ENCODE assay signal across 10 cellular contexts in the genomic region with DNA sequence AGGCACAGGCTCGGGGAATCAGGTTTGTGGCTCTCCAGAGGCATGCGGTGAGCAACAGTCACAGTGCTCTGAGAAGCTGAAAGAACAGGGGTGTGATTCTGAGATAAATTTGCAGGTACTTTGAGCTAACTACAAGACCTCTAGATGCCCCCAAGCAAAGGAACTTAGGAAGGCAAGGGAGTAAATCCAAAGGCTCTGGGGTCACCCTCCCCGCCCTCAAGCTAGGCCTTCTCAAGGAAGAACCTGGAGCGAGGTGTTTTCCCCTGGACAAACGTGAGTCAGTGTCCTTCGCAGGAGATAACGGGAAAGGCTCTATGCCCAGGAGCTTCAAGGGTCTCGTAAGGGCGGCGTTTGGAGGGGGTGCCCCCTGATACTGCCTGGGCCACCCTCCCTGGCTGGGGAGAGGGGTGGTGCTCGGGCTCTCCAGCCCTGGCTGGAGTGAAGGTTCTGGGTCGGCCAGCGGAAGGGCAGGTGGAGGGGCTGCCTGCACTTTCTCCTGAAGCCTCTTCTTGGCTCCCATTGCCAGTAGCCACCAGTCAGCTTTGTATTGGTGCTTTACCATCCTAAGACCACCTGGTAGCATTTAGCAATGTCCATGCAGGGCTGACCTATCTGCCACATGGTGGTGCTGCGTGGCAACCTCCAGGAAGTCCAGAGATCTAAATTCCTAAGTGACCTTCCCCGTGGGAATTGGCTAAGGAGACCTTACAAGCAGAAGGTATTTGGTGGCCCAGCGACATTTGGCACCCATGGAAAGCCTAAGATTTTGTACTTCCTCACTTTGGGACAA. TPM values are rescaled to one million over a fixed set of nuclear protein-coding genes. Genes with fewer than 3 reads are reported as not detected.
DNase-seq lines count a peak whose midpoint lies in the region; ATAC-seq and TF ChIP-seq lines count a peak whose summit lies in the region.
"Had no signal": no experiment of that assay in that cellular context is flagged by ENCODE, and none has a peak within 500 bp of the region (broad histone marks: within the 10 kb centered on the region; RNA-seq: fewer than 3 reads in every experiment).

No MANE protein-coding gene starts in this region.

- BruUV-seq in OCI-LY7 (replicated peaks; lab: Mats Ljungman, UMichigan), result no TSS peak

- H3K27me3 ChIP-seq in fibroblast of lung (ENCODE audit: control insufficient read depth, insufficient read depth, low read length) (no peaks in the 10 kb centered on the region), psoas muscle (ENCODE audit: insufficient read depth in 3 of 3, low read length in 2 of 3) (no peaks in the 10 kb centered on the region)
- H3K27me3 ChIP-seq: BLaER1 had no signal

- WGBS in psoas muscle, 3 donors, result 83 to 90% (median 84%) methylated on average over 16 of the region's 16 CpGs

- H3K36me3 ChIP-seq in OCI-LY7 (ENCODE audit: insufficient read depth, low read length) (no peaks in the 10 kb centered on the region), fibroblast of lung (ENCODE audit: control insufficient read depth, insufficient read depth, low read length) (peaks cover 7% of the 10 kb centered on the region), psoas muscle (ENCODE audit: insufficient read depth in 1 of 2, low read depth in 1 of 2) (no peaks in the 10 kb centered on the region)
- H3K36me3 ChIP-seq: BLaER1 had no signal

- H3K79me2 ChIP-seq in OCI-LY7 (ENCODE audit: insufficient read depth, low read depth, low read length), result no peaks in the 10 kb centered on the region
- H3K79me2 ChIP-seq in fibroblast of lung (ENCODE audit: control insufficient read depth, insufficient read depth, low read length), result no peaks in the 10 kb centered on the region

- H3K9ac ChIP-seq in fibroblast of lung (ENCODE audit: insufficient read depth, low read length), result no peak overlapping the region
- H3K9ac ChIP-seq: BLaER1 had no signal

- H3K4me3 Mint-ChIP-seq in endothelial cell (ENCODE audit: unreplicated experiment), result no peak overlapping the region

- H3K4me1 ChIP-seq in OCI-LY7 (ENCODE audit: insufficient read depth, low read length, poor library complexity, severe bottlenecking) (no peaks in the 10 kb centered on the region), fibroblast of lung (ENCODE audit: control insufficient read depth, extremely low read depth, insufficient read depth, low read length) (peaks cover 2% of the 10 kb centered on the region), psoas muscle (no peaks in the 10 kb centered on the region)

- H3K4me3 ChIP-seq in OCI-LY7 (ENCODE audit: low read depth, low read length, poor library complexity, severe bottlenecking), result no peak overlapping the region
- no peak overlapping the region for H3K4me3 ChIP-seq in fibroblast of lung (replicated peaks in 1 of 4; ENCODE audit: control extremely low read depth in 1 of 4, insufficient read depth in 1 of 4, low read depth in 3 of 4, low read length in 4 of 4)
- no peak overlapping the region for H3K4me3 ChIP-seq in psoas muscle
- H3K4me3 ChIP-seq: BLaER1 had no signal

- H3K4me1 Mint-ChIP-seq in endothelial cell (ENCODE audit: unreplicated experiment), result peaks cover 4% of the 10 kb centered on the region

- TF ChIP-seq CTCF in OCI-LY7 (conservative IDR thresholded peaks at IDR 0.05; ENCODE audit: low read length) (0 out of 2 replicates have a peak, but pooled peaks have one; percentile 22), fibroblast of lung (conservative IDR thresholded peaks at IDR 0.05 in 1 of 2, IDR thresholded peaks at IDR 0.05 in 1 of 2; ENCODE audit: low read depth in 1 of 2, low read length in 2 of 2) (peak; percentile 21 to 33), psoas muscle (IDR thresholded peaks at IDR 0.05) (peak; percentile 17), endothelial cell (IDR thresholded peaks at IDR 0.05; ENCODE audit: unreplicated experiment) (no peak)

- no peak overlapping the region for H2AFZ ChIP-seq in OCI-LY7 (ENCODE audit: low read length)
- no peak overlapping the region for H2AFZ ChIP-seq in fibroblast of lung (ENCODE audit: low read length)

- H3K36me3 Mint-ChIP-seq in endothelial cell (ENCODE audit: low read depth, unreplicated experiment), result peaks cover 47% of the 10 kb centered on the region

- H3K27ac Mint-ChIP-seq in endothelial cell (ENCODE audit: unreplicated experiment), result no peak overlapping the region

- peak; percentile 7 for DNase-seq in NCI-H1092 treated with DMSO at 0.1 percent for 48 hours (lab: John Stamatoyannopoulos, UW)
- no peak for DNase-seq in NCI-H1092 (lab: John Stamatoyannopoulos, UW)
- no peak for DNase-seq in OCI-LY7 (ENCODE audit: low spot score)
- peak; percentile 33 to 34 for DNase-seq in fibroblast of lung (ENCODE audit: low read depth in 2 of 2)
- DNase-seq in psoas muscle, result no peak
- no peak for DNase-seq in stimulated activated naive CD8-positive, alpha-beta T cell treated with anti-CD3 and anti-CD28 coated beads, Interleukin-15, Interleukin-2, amounts not matched to agents 100 U/mL and 50 U/mL, for 24 hours
- DNase-seq in endothelial cell (ENCODE audit: low spot score), result no peak
- DNase-seq: SW 1271 had no signal

- H3K4me2 ChIP-seq in OCI-LY7 (ENCODE audit: low read length), result no peak overlapping the region
- no peak overlapping the region for H3K4me2 ChIP-seq in fibroblast of lung (ENCODE audit: extremely low read depth, insufficient read depth, low read length)

- H3K9me2 ChIP-seq in OCI-LY7 (ENCODE audit: insufficient read depth, low read length), result no peaks in the 10 kb centered on the region

- CTCF ChIA-PET in OCI-LY7 (lab: Charles Lee; ENCODE audit: unreplicated experiment), result no interaction called here

- ATAC-seq in psoas muscle, result no peak
- no peak for ATAC-seq in stimulated activated naive CD8-positive, alpha-beta T cell treated with anti-CD3 and anti-CD28 coated beads, Interleukin-15, Interleukin-2, amounts not matched to agents 100 U/mL and 50 U/mL, for 24 hours
- ATAC-seq in GM18520 (IDR thresholded peaks at IDR 0.05; ENCODE audit: unreplicated experiment), result no peak

- no peaks in the 10 kb centered on the region; the same call in 1 of the 2 replicates for H4K20me1 ChIP-seq in OCI-LY7 (ENCODE audit: insufficient read depth, low read length)
- no peaks in the 10 kb centered on the region for H4K20me1 ChIP-seq in fibroblast of lung (ENCODE audit: control insufficient read depth, extremely low read depth, insufficient read depth, low read length)
- H4K20me1 ChIP-seq: BLaER1 had no signal

- POLR2A ChIA-PET in OCI-LY7 (lab: Charles Lee), result no interaction called here

- no peak overlapping the region for H3K27ac ChIP-seq in OCI-LY7 (ENCODE audit: low read depth, low read length, poor library complexity, severe bottlenecking)
- H3K27ac ChIP-seq in fibroblast of lung (ENCODE audit: insufficient read depth, low read length), result no peak overlapping the region
- no peak overlapping the region for H3K27ac ChIP-seq in psoas muscle
- H3K27ac ChIP-seq: BLaER1 had no signal

- H3K9me3 ChIP-seq in OCI-LY7 (ENCODE audit: low read length) (no peaks in the 10 kb centered on the region), fibroblast of lung (ENCODE audit: control insufficient read depth, insufficient read depth, low read depth, low read length) (no peaks in the 10 kb centered on the region), psoas muscle (no peaks in the 10 kb centered on the region)
- H3K9me3 ChIP-seq: BLaER1 had no signal

- no peaks in the 10 kb centered on the region for H3K9me3 Mint-ChIP-seq in endothelial cell (ENCODE audit: unreplicated experiment)

- intact Hi-C loops in OCI-LY7 (cut with micrococcal nuclease; ENCODE audit: unreplicated experiment), result no loop called here
- intact Hi-C loops in psoas muscle (cut with DNase I), result no loop called here

- H3K27me3 Mint-ChIP-seq in endothelial cell (ENCODE audit: unreplicated experiment), result peaks cover 6% of the 10 kb centered on the region

RNA-seq across cellular contexts. Expression of gene GPR161, which starts 44.0 kb away (rescaled TPM):
- not detected in 2 replicates for total RNA-seq in OCI-LY7 (2014; rRNA removed; shearing (Covaris generic))
- 0.15 TPM in 1 of 2 replicates, not detected in the other for total RNA-seq in OCI-LY7 (2022)
- 14.9 and 18.7 TPM in 2 replicates for total RNA-seq in fibroblast of lung
- 10.2 and 12.5 TPM in 2 replicates for polyA plus RNA-seq in fibroblast of lung
- 11.5 and 11.8 TPM in 2 replicates for polyA plus RNA-seq in fibroblast of lung (2012)
- 150 and 154 TPM in 2 replicates for polyA minus RNA-seq in fibroblast of lung (ENCODE audit: low replicate concordance)
- total RNA-seq in psoas muscle, result 1 to 10 TPM in 3 of 4 donors, under 1 TPM in 1; 0.67 to 2.6 (median 1.4) TPM
- under 1 TPM; 0.38 to 0.67 (median 0.46) TPM for polyA plus RNA-seq in psoas muscle
- 40.9 TPM for total RNA-seq in endothelial cell (ENCODE audit: unreplicated experiment)

Comparison
In these comparisons a context has a peak if more than half of its experiments do, and no peak if none do; other contexts are left out.
1. DNase-seq: peak in NCI-H1092 treated with DMSO at 0.1 percent for 48 hours (single experiment) and fibroblast of lung (2 of 2); none in NCI-H1092 (single experiment), OCI-LY7 (single experiment), psoas muscle (0 of 2), stimulated activated naive CD8-positive, alpha-beta T cell treated with anti-CD3 and anti-CD28 coated beads, Interleukin-15, Interleukin-2, amounts not matched to agents 100 U/mL and 50 U/mL, for 24 hours (single experiment) and endothelial cell (single experiment).